8 cellular contexts compared by ENCODE assay signal in the genomic region with DNA sequence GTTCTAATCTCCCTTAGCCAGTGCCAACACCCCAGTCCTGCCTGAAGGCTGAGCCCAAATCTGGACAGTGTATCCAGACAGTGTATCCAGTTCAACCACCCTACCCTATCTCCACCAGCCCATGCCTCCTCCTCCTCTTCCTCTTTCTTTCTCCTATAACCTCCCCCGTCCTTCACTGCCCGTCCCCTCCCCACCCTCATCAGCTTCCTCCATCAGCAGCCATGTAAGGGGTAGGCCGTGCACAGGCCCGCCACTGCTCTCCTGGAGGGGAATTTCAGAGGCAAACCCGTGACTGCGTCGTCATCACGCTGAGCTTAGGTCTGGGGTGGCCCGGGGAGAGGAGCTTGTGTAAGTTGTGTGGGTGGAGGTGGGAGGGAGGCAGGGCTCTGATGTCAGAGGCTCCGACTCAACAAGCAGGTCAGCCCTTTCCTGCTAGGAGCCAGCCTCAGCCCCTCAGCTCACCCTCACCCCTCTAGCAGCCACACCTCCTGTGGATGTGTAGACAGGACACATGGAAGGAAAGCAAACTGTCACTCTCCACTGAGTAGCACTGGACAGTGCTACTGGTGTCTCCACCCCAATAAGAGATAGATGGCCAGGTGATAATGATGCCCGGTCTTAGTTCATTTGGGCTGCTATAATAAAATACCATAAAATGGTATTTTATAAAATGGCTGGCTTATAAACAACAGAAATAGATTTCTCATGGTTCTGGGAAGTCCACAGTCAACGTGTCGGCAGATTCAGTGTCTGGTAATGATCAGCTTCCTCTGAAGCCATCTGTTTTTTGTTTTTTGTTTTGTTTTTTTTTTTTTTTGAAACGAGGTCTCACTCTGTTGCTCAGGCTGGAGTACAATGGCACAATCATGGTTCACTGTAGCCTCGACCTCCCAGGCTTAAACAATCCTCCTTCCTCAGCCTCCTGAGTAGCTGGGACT. TPM values are rescaled to one million over a fixed set of nuclear protein-coding genes. Genes with fewer than 3 reads are reported as not detected.
A peak's percentile ranks its signal among the peaks of the same experiment; 100 is the strongest.
DNase-seq lines count a peak whose midpoint lies in the region; ATAC-seq lines count a peak whose summit lies in the region.

No MANE protein-coding gene starts in this region.

- H3K4me3 Mint-ChIP-seq in activated T-cell treated with anti-CD3 and anti-CD28 coated beads, Interleukin-2, amount 50 U/mL, for 4 hours = no peak overlapping the region

- intact Hi-C loops in head of caudate nucleus (cut with DNase I) = no loop called here

- H3K27me3 Mint-ChIP-seq in activated T-cell treated with anti-CD3 and anti-CD28 coated beads, Interleukin-2, amount 50 U/mL, for 4 hours (ENCODE audit: low read depth) = no peaks in the 10 kb centered on the region

- no peaks in the 10 kb centered on the region for H3K36me3 Mint-ChIP-seq in activated T-cell treated with anti-CD3 and anti-CD28 coated beads, Interleukin-2, amount 50 U/mL, for 4 hours (ENCODE audit: insufficient read depth)

- ATAC-seq in activated T-cell treated with anti-CD3 and anti-CD28 coated beads, Interleukin-2, amount 50 U/mL, for 4 hours = peak; percentile 99

- DNase-seq in ELR (ENCODE audit: low read depth) (peak; percentile 57), H4 (ENCODE audit: low spot score) (peak; percentile 61), NCI-H510A (lab: John Stamatoyannopoulos, UW) (peak; percentile 42), head of caudate nucleus (peak; percentile 27 to 86 (median 64)), SW480 (ENCODE audit: low spot score) (no peak), NCI-H1092 treated with DMSO at 0.1 percent for 48 hours (lab: John Stamatoyannopoulos, UW) (no peak)
- peak; percentile 89 for DNase-seq in activated T-cell treated with anti-CD3 and anti-CD28 coated beads, Interleukin-2, amount 50 U/mL, for 4 hours
- DNase-seq in stimulated activated CD4-positive, alpha-beta T cell treated with anti-CD3 and anti-CD28 coated beads, Interleukin-15, amount 100 ng/mL, for 1 hour (ENCODE audit: low read depth in 1 of 2, low spot score in 1 of 2) = peak; percentile 52 to 79

- H3K4me1 Mint-ChIP-seq in activated T-cell treated with anti-CD3 and anti-CD28 coated beads, Interleukin-2, amount 50 U/mL, for 4 hours (ENCODE audit: low read depth) = peaks cover 21% of the 10 kb centered on the region

- no peaks in the 10 kb centered on the region for H3K9me3 Mint-ChIP-seq in activated T-cell treated with anti-CD3 and anti-CD28 coated beads, Interleukin-2, amount 50 U/mL, for 4 hours

RNA-seq across cellular contexts. Expression of a gene that starts 50.4 kb away (rescaled TPM):
- total RNA-seq in H4 (2014; rRNA removed; shearing (Covaris generic)) = 8.7 and 17.5 TPM in 2 replicates
- 10 to 100 TPM; 29.5 to 37.1 (median 32.7) TPM for total RNA-seq in activated T-cell treated with anti-CD3 and anti-CD28 coated beads, Interleukin-2, amount 50 U/mL, for 4 hours

Comparison
In these comparisons a context has a peak if more than half of its experiments do, and no peak if none do; other contexts are left out.
1. DNase-seq: peak in ELR (single experiment), H4 (single experiment), NCI-H510A (single experiment), activated T-cell treated with anti-CD3 and anti-CD28 coated beads, Interleukin-2, amount 50 U/mL, for 4 hours (single experiment), head of caudate nucleus (42 of 42) and stimulated activated CD4-positive, alpha-beta T cell treated with anti-CD3 and anti-CD28 coated beads, Interleukin-15, amount 100 ng/mL, for 1 hour (2 of 2); none in SW480 (single experiment) and NCI-H1092 treated with DMSO at 0.1 percent for 48 hours (single experiment).